ENCODE assay signal across 26 cellular contexts in the genomic region with DNA sequence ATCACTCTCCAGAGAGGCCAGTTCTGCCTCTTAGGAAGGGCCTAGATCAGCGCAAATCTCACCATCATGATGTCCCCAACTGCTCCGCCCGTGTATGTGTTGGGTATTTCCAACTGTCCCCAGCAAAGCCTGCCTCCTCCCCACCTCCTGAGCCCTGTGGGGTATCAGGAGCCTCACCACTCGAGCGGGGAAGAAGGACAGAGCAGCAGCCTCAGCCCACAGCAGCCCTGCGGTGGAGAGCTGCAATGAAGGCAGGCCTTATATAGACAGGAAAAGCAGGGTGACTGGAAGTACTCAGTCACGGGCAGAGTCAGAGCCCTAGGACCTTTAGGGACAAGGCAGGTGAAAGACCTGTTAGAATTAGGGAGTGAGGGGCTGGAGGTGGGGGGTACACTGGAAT.
"Had no signal": no experiment of that assay in that cellular context is flagged by ENCODE, and none has a peak within 500 bp of the region (broad histone marks: within the 10 kb centered on the region; RNA-seq: fewer than 3 reads in every experiment).

No MANE protein-coding gene starts in this region.

- H3K36me3 ChIP-seq: gastrocnemius medialis, left ventricle myocardium inferior, thyroid gland had no signal

- H3K27me3 ChIP-seq: dorsolateral prefrontal cortex, gastrocnemius medialis, thyroid gland had no signal

- DNase-seq: activated B cell treated with CpG ODN at 0.5 μM for 24 hours; activated CD4-positive, alpha-beta T cell treated with anti-CD3 and anti-CD28 coated beads, Interleukin-2, amount 50 U/mL, for 1 hour; activated CD8-positive, alpha-beta memory T cell treated with anti-CD3 and anti-CD28 coated beads, Interleukin-2, amount 10 ng/mL, durations not matched to agents 7 days and 5 days; activated CD8-positive, alpha-beta T cell treated with anti-CD3 and anti-CD28 coated beads, Interleukin-2, amount 10 ng/mL, durations not matched to agents 7 days and 5 days; activated naive CD8-positive, alpha-beta T cell treated with anti-CD3 and anti-CD28 coated beads, Interleukin-2, amount 50 U/mL, for 24 hours; activated T-cell treated with anti-CD3 and anti-CD28 coated beads, Interleukin-2, amount 50 U/mL, for 48 hours; anterior cingulate cortex; effector memory CD4-positive, alpha-beta T cell; gastrocnemius medialis; glutamatergic neuron; islet precursor cell; left ventricle myocardium inferior; naive thymus-derived CD4-positive, alpha-beta T cell; occipital lobe; right cardiac atrium; stimulated activated CD4-positive, alpha-beta T cell treated with anti-CD3 and anti-CD28 coated beads, Interleukin-2, amount 100 ng/mL, for 48 hours; stimulated activated naive CD4-positive, alpha-beta T cell treated with Interleukin-2 at 50 U/mL for 16 hours; substantia nigra; T-helper 2 cell; thyroid gland had no signal

- H3K4me3 Mint-ChIP-seq: activated B cell treated with CpG ODN at 0.5 μM for 24 hours; activated CD8-positive, alpha-beta memory T cell treated with anti-CD3 and anti-CD28 coated beads, Interleukin-2, amount 10 ng/mL, durations not matched to agents 7 days and 5 days; activated CD8-positive, alpha-beta T cell treated with anti-CD3 and anti-CD28 coated beads, Interleukin-2, amount 10 ng/mL, durations not matched to agents 7 days and 5 days; activated naive CD4-positive, alpha-beta T cell treated with anti-CD3 and anti-CD28 coated beads, Interleukin-2, amount 50 U/mL, for 24 hours; activated naive CD8-positive, alpha-beta T cell treated with anti-CD3 and anti-CD28 coated beads, Interleukin-2, amount 50 U/mL, for 24 hours; naive thymus-derived CD4-positive, alpha-beta T cell had no signal

- H3K4me1 ChIP-seq: gastrocnemius medialis, thyroid gland had no signal

- H3K27ac ChIP-seq: coronary artery, gastrocnemius medialis, left ventricle myocardium inferior, thyroid gland had no signal

- H3K4me3 ChIP-seq: coronary artery, dorsolateral prefrontal cortex, gastrocnemius medialis, left ventricle myocardium inferior, lung, thyroid gland had no signal

- H3K4me1 Mint-ChIP-seq: activated B cell treated with CpG ODN at 0.5 μM for 24 hours; activated CD8-positive, alpha-beta memory T cell treated with anti-CD3 and anti-CD28 coated beads, Interleukin-2, amount 10 ng/mL, durations not matched to agents 7 days and 5 days; activated naive CD4-positive, alpha-beta T cell treated with anti-CD3 and anti-CD28 coated beads, Interleukin-2, amount 50 U/mL, for 24 hours; activated naive CD8-positive, alpha-beta T cell treated with anti-CD3 and anti-CD28 coated beads, Interleukin-2, amount 50 U/mL, for 24 hours had no signal

- H3K36me3 Mint-ChIP-seq: activated CD8-positive, alpha-beta memory T cell treated with anti-CD3 and anti-CD28 coated beads, Interleukin-2, amount 10 ng/mL, durations not matched to agents 7 days and 5 days; activated naive CD4-positive, alpha-beta T cell treated with anti-CD3 and anti-CD28 coated beads, Interleukin-2, amount 50 U/mL, for 24 hours; naive thymus-derived CD4-positive, alpha-beta T cell had no signal

- H3K27ac Mint-ChIP-seq: activated B cell treated with CpG ODN at 0.5 μM for 24 hours; activated CD8-positive, alpha-beta memory T cell treated with anti-CD3 and anti-CD28 coated beads, Interleukin-2, amount 10 ng/mL, durations not matched to agents 7 days and 5 days; activated CD8-positive, alpha-beta T cell treated with anti-CD3 and anti-CD28 coated beads, Interleukin-2, amount 10 ng/mL, durations not matched to agents 7 days and 5 days; activated naive CD4-positive, alpha-beta T cell treated with anti-CD3 and anti-CD28 coated beads, Interleukin-2, amount 50 U/mL, for 24 hours; activated naive CD8-positive, alpha-beta T cell treated with anti-CD3 and anti-CD28 coated beads, Interleukin-2, amount 50 U/mL, for 24 hours; activated T-helper 2 cell treated with anti-CD3 and anti-CD28 coated beads, Interferon-gamma antibody, Interleukin-2, Interleukin-4, amounts not matched to agents 10 μg/mL and 5 μg/mL and 100 μg/mL, durations not matched to agents 14 hours and 24 hours and 36 hours; naive thymus-derived CD4-positive, alpha-beta T cell had no signal

- ATAC-seq: activated CD8-positive, alpha-beta memory T cell treated with anti-CD3 and anti-CD28 coated beads, Interleukin-2, amount 10 ng/mL, durations not matched to agents 7 days and 5 days; activated CD8-positive, alpha-beta T cell treated with anti-CD3 and anti-CD28 coated beads, Interleukin-2, amount 10 ng/mL, durations not matched to agents 7 days and 5 days; activated naive CD8-positive, alpha-beta T cell treated with anti-CD3 and anti-CD28 coated beads, Interleukin-2, amount 50 U/mL, for 24 hours; gastrocnemius medialis; naive thymus-derived CD4-positive, alpha-beta T cell; right cardiac atrium; SK-N-SH treated with all-trans-retinoic acid at 6 μM for 48 hours had no signal

- H3K27me3 Mint-ChIP-seq: activated B cell treated with CpG ODN at 0.5 μM for 24 hours; activated naive CD4-positive, alpha-beta T cell treated with anti-CD3 and anti-CD28 coated beads, Interleukin-2, amount 50 U/mL, for 24 hours had no signal

- H3K9me3 ChIP-seq: gastrocnemius medialis, left ventricle myocardium inferior, thyroid gland had no signal

- H3K9me3 Mint-ChIP-seq: activated B cell treated with CpG ODN at 0.5 μM for 24 hours; activated naive CD4-positive, alpha-beta T cell treated with anti-CD3 and anti-CD28 coated beads, Interleukin-2, amount 50 U/mL, for 24 hours; activated naive CD8-positive, alpha-beta T cell treated with anti-CD3 and anti-CD28 coated beads, Interleukin-2, amount 50 U/mL, for 24 hours; activated T-helper 2 cell treated with anti-CD3 and anti-CD28 coated beads, Interferon-gamma antibody, Interleukin-2, Interleukin-4, amounts not matched to agents 10 μg/mL and 5 μg/mL and 100 μg/mL, durations not matched to agents 14 hours and 24 hours and 36 hours; naive thymus-derived CD4-positive, alpha-beta T cell had no signal
